Comparison of ENCODE assay signal across 14 cellular contexts in the genomic region with DNA sequence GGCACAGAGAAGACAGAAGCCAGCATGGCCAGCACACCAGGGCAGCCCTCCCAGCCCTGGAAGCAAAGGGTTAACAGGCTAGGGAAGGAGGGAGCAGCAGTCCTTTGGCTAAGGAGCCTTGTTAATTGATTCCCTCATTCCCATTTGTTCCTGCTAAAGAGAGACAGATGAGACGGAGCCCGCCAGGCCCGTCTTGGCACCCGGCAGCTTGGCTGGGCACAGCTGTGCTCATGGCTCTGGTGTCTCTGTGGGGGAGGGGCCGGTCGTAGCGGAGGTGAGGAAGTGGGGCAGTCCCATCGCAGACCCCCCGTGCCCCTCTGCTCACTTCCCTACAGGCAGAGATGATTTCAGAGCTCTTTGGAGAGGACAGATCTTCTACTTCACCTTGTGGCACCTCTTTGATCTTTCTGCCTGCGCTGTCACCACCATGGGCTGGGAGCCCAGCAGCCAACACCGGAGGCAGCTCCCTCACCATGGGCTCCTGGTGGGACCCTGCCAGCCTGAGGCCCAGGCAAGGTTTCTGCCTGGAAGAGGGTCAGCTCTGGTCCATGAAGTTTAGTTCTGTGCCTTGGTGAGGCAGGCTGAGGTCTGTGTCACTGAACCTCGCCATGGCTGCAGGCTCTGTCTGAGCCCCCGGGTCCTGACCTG. TPM values are rescaled to one million over a fixed set of nuclear protein-coding genes. Genes with fewer than 3 reads are reported as not detected.
DNase-seq lines count a peak whose midpoint lies in the region; ATAC-seq lines count a peak whose summit lies in the region.
"Had no signal": no experiment of that assay in that cellular context is flagged by ENCODE, and none has a peak within 500 bp of the region (broad histone marks: within the 10 kb centered on the region; RNA-seq: fewer than 3 reads in every experiment).

No MANE protein-coding gene starts in this region.

- DNase-seq in NCI-H1092 (lab: John Stamatoyannopoulos, UW) (peak; percentile 69), NCI-H524 (lab: John Stamatoyannopoulos, UW) (peak; percentile 93 to 95), left ventricle myocardium superior (peak; percentile 77), posterior cingulate gyrus (peak in 8 of 10 donors; percentile 21 to 91 (median 56)), HAP-1 (ENCODE audit: low spot score in 2 of 2) (no peak), T1000 (lab: John Stamatoyannopoulos, UW) (no peak)
- DNase-seq: activated CD4-positive, alpha-beta T cell treated with anti-CD3 and anti-CD28 coated beads, Interleukin-2, amount 50 U/mL, for 4 hours; effector CD4-positive, alpha-beta T cell; NCI-H526 treated with DMSO at 0.1 percent for 48 hours; T-helper 9 cell had no signal

- in situ Hi-C loops in HAP-1 (cut with MboI; ENCODE audit: low sequenced_read_pairs): no loop called here

- H3K36me3 ChIP-seq in HAP-1 (replicated peaks): no peaks in the 10 kb centered on the region
- H3K36me3 ChIP-seq: stomach had no signal

- peak; percentile 80 for ATAC-seq in left ventricle myocardium superior
- ATAC-seq in HG02884 (IDR thresholded peaks at IDR 0.05; ENCODE audit: unreplicated experiment): no peak
- no peak for ATAC-seq in GM21825 (IDR thresholded peaks at IDR 0.05; ENCODE audit: unreplicated experiment)

- no peak overlapping the region for H3K4me3 ChIP-seq in HAP-1
- H3K4me3 ChIP-seq: skin epidermis, stomach had no signal

- no peaks in the 10 kb centered on the region for H3K4me1 ChIP-seq in HAP-1

- intact Hi-C loops in left ventricle myocardium superior (cut with micrococcal nuclease): no loop called here
- intact Hi-C loops in posterior cingulate gyrus (cut with DNase I): no loop called here

- no peaks in the 10 kb centered on the region; the same call in 1 of the 2 replicates for H3K27me3 ChIP-seq in HAP-1 (ENCODE audit: low read depth)

- H3K9me3 ChIP-seq in HAP-1: no peaks in the 10 kb centered on the region
- H3K9me3 ChIP-seq: stomach had no signal

RNA-seq across cellular contexts. Expression of gene FOXO6, which starts 38.0 kb away (rescaled TPM):
- total RNA-seq in left ventricle myocardium superior: 3.4 TPM

Comparison
In these comparisons a context has a peak if more than half of its experiments do, and no peak if none do; other contexts are left out.
1. DNase-seq: peak in NCI-H1092 (single experiment), NCI-H524 (2 of 2), left ventricle myocardium superior (single experiment) and posterior cingulate gyrus (8 of 10); none in HAP-1 (0 of 2) and T1000 (single experiment).